Comparison of ENCODE assay signal across 3 cellular contexts in genomic region chr3:182035324-182035723, GRCh38.
"Had no signal": no experiment of that assay in that cellular context is flagged by ENCODE, and none has a peak within 500 bp of the region (broad histone marks: within the 10 kb centered on the region; RNA-seq: fewer than 3 reads in every experiment).

No MANE protein-coding gene starts in this region.

- H3K4me3 ChIP-seq: GM12878 had no signal

- ATAC-seq: GM12878 had no signal

- DNase-seq: GDM1, GF-D8 had no signal
